In genomic region chr17:8122391-8122922, GRCh38 we compare ENCODE assay signal across 8 cellular contexts.
A peak's percentile ranks its signal among the peaks of the same experiment; 100 is the strongest.
DNase-seq lines count a peak whose midpoint lies in the region; ATAC-seq and TF ChIP-seq lines count a peak whose summit lies in the region.

No MANE protein-coding gene starts in this region.

- H3K36me3 Mint-ChIP-seq in activated naive CD8-positive, alpha-beta T cell, result no peaks in the 10 kb centered on the region

- no peak overlapping the region for H3K27ac ChIP-seq in HL-60 (replicated peaks)

- DNase-seq in AG10803 (ENCODE audit: low read depth) (peak; percentile 44), HL-60 (ENCODE audit: low read depth in 1 of 2, low spot score in 1 of 2) (no peak), iris pigment epithelial cell (ENCODE audit: low read depth) (peak; percentile 47), superior temporal gyrus (ENCODE audit: extremely low spot score) (peak; percentile 32), Kasumi-1 (lab: John Stamatoyannopoulos, UW) (no peak)

- peaks cover 11% of the 10 kb centered on the region for H3K27me3 ChIP-seq in HL-60 (ENCODE audit: insufficient read depth, poor library complexity, severe bottlenecking)

- H3K4me3 ChIP-seq in AG10803 (ENCODE audit: low read length), result peak overlapping the region; percentile 69
- peak overlapping the region; percentile 55 for H3K4me3 ChIP-seq in HL-60 (replicated peaks; ENCODE audit: insufficient read depth, low read length)

- peaks cover 6% of the 10 kb centered on the region for H3K27me3 Mint-ChIP-seq in activated naive CD8-positive, alpha-beta T cell

- TF ChIP-seq CTCF in AG10803 (conservative IDR thresholded peaks at IDR 0.05; ENCODE audit: low read length) (no peak), HL-60 (IDR thresholded peaks at IDR 0.05; ENCODE audit: insufficient read depth, low read length) (no peak)

- peaks cover 74% of the 10 kb centered on the region for H3K4me1 Mint-ChIP-seq in activated naive CD8-positive, alpha-beta T cell (ENCODE audit: low read depth)

- no peak overlapping the region for H3K27ac Mint-ChIP-seq in activated naive CD8-positive, alpha-beta T cell

- ATAC-seq in GM18861 (IDR thresholded peaks at IDR 0.05; ENCODE audit: unreplicated experiment) (no peak), GM19035 (IDR thresholded peaks at IDR 0.05; ENCODE audit: unreplicated experiment) (no peak)

- H3K9me3 Mint-ChIP-seq in activated naive CD8-positive, alpha-beta T cell (ENCODE audit: low read depth), result no peaks in the 10 kb centered on the region

- H3K4me3 Mint-ChIP-seq in activated naive CD8-positive, alpha-beta T cell, result peak overlapping the region; percentile 91

Comparison
In these comparisons a context has a peak if more than half of its experiments do, and no peak if none do; other contexts are left out.
1. DNase-seq: peak in AG10803 (single experiment), iris pigment epithelial cell (single experiment) and superior temporal gyrus (single experiment); none in HL-60 (0 of 2) and Kasumi-1 (0 of 2).